20 cellular contexts compared by ENCODE assay signal in the genomic region with DNA sequence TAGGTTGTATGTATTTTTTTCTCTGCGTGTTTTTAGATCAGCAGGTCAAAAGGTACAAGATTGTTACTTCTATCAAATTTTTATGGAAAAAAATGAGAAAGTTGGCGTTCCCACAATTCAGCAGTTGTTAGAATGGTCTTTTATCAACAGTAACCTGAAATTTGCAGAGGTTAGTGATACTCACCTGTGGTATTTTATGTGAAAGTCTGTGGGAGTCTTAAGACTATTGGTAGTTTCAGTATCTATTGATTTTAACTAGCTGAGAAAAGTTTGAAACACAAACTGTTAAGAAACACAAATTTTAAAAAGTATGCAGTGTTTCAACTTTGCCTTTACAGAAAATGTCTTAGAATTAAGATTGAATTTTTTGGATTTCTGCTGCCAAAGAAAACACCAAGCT.
"Had no signal": no experiment of that assay in that cellular context is flagged by ENCODE, and none has a peak within 500 bp of the region (broad histone marks: within the 10 kb centered on the region; RNA-seq: fewer than 3 reads in every experiment).

No MANE protein-coding gene starts in this region.

- H3K9me3 Mint-ChIP-seq: activated naive CD4-positive, alpha-beta T cell treated with anti-CD3 and anti-CD28 coated beads, Interleukin-2, amount 50 U/mL, for 24 hours had no signal

- H3K36me3 ChIP-seq: MG63 had no signal

- H3K27ac Mint-ChIP-seq: activated CD8-positive, alpha-beta T cell treated with anti-CD3 and anti-CD28 coated beads for 36 hours; activated naive CD4-positive, alpha-beta T cell treated with anti-CD3 and anti-CD28 coated beads, Interleukin-2, amount 50 U/mL, for 24 hours; activated T-cell treated with anti-CD3 and anti-CD28 coated beads, Interleukin-2, amount 50 U/mL, for 72 hours had no signal

- H3K27ac ChIP-seq: brain microvascular endothelial cell, cardiac muscle cell, PC-9, VCaP had no signal

- H3K4me3 ChIP-seq: cardiac muscle cell, MG63, PC-9 had no signal

- H3K9me3 ChIP-seq: MG63 had no signal

- H3K27me3 ChIP-seq: brain microvascular endothelial cell, cardiac muscle cell, MG63 had no signal

- H3K4me3 Mint-ChIP-seq: activated CD8-positive, alpha-beta T cell treated with anti-CD3 and anti-CD28 coated beads for 36 hours; activated naive CD4-positive, alpha-beta T cell treated with anti-CD3 and anti-CD28 coated beads, Interleukin-2, amount 50 U/mL, for 24 hours; activated T-cell treated with anti-CD3 and anti-CD28 coated beads, Interleukin-2, amount 50 U/mL, for 72 hours had no signal

- H3K27me3 Mint-ChIP-seq: activated CD8-positive, alpha-beta T cell treated with anti-CD3 and anti-CD28 coated beads for 36 hours; activated naive CD4-positive, alpha-beta T cell treated with anti-CD3 and anti-CD28 coated beads, Interleukin-2, amount 50 U/mL, for 24 hours had no signal

- ATAC-seq: activated CD8-positive, alpha-beta T cell treated with anti-CD3 and anti-CD28 coated beads for 36 hours; activated T-cell treated with anti-CD3 and anti-CD28 coated beads, Interleukin-2, amount 50 U/mL, for 72 hours had no signal

- DNase-seq: activated CD4-positive, alpha-beta T cell treated with anti-CD3 and anti-CD28 coated beads, Interleukin-2, amount 50 U/mL, for 1 hour; activated CD4-positive, CD25-positive, alpha-beta regulatory T cell; activated CD8-positive, alpha-beta memory T cell treated with anti-CD3 and anti-CD28 coated beads, Interleukin-2, amount 50 U/mL, for 4 hours; activated CD8-positive, alpha-beta T cell treated with anti-CD3 and anti-CD28 coated beads for 36 hours; activated naive CD4-positive, alpha-beta T cell; activated T-cell treated with anti-CD3 and anti-CD28 coated beads, Interleukin-2, amount 50 U/mL, for 72 hours; brain microvascular endothelial cell; MG63; MV-4-11; NCI-H1092 treated with DMSO at 0.1 percent for 48 hours; NCI-H1417 treated with DMSO at 0.1 percent for 48 hours; NCI-H1694 treated with DMSO at 0.1 percent for 48 hours; NCI-H2029 treated with DMSO at 0.1 percent for 48 hours; NCI-H446; NCI-H524; PC-9; SIG-M5 had no signal
